In the genomic region with DNA sequence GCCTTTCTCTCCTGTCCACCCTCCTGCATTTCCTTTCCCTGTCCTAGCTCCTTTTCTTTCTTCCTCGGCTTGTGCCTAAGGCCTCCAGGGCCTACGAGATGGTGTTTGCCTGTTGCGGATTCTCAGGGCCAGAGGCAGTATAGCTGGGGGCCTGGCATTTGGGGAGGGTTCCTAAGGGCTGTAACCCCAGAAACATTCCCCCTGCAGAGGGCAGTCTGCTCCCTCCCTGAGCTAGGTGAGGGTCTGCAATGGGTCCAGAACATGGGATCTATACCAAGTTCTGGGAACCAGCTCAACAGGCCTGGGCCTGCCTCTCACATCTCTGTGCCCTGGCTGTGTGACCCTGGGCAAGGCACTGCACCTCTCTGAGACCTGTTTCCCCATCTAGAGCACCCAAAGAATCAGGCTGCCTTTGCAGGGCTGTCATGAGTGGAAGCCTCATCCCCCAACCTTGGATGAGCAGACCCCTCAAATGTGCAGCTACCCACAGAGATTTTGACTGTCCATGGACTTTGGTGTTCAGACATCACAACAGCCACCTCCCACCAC, we compare ENCODE assay signal across 25 cellular contexts.
DNase-seq lines count a peak whose midpoint lies in the region; ATAC-seq and TF ChIP-seq lines count a peak whose summit lies in the region.
"Had no signal": no experiment of that assay in that cellular context is flagged by ENCODE, and none has a peak within 500 bp of the region (broad histone marks: within the 10 kb centered on the region; RNA-seq: fewer than 3 reads in every experiment).

No MANE protein-coding gene starts in this region.

- H3K9me3 ChIP-seq in right cardiac atrium (ENCODE audit: control insufficient read depth, low read length) (no peaks in the 10 kb centered on the region), WERI-Rb-1 (ENCODE audit: severe bottlenecking) (no peaks in the 10 kb centered on the region), lower lobe of right lung (no peaks in the 10 kb centered on the region), aorta (ENCODE audit: control insufficient read depth, low read length) (no peaks in the 10 kb centered on the region), gastroesophageal sphincter (no peaks in the 10 kb centered on the region), T-helper 17 cell (ENCODE audit: control insufficient read depth, low read length, poor library complexity, severe bottlenecking) (no peaks in the 10 kb centered on the region)
- H3K9me3 ChIP-seq: BLaER1 treated with 17β-estradiol and CSF1 and Interleukin-3, amounts not matched to agents 10 nM and 100 nM; Caco-2; heart left ventricle; testis; vagina had no signal

- H3K27me3 ChIP-seq in right cardiac atrium (ENCODE audit: control insufficient read depth, insufficient read depth) (no peaks in the 10 kb centered on the region), WERI-Rb-1 (ENCODE audit: insufficient read depth, low read depth, severe bottlenecking) (no peaks in the 10 kb centered on the region), lower lobe of right lung (ENCODE audit: low read depth) (no peaks in the 10 kb centered on the region), aorta (ENCODE audit: control insufficient read depth in 1 of 2, insufficient read depth in 2 of 2, low read length in 1 of 2) (no peaks in the 10 kb centered on the region), gastroesophageal sphincter (no peaks in the 10 kb centered on the region)
- H3K27me3 ChIP-seq: BLaER1 treated with 17β-estradiol and CSF1 and Interleukin-3, amounts not matched to agents 10 nM and 100 nM; heart left ventricle; testis; vagina had no signal

- H3K36me3 Mint-ChIP-seq in T-helper 17 cell (ENCODE audit: low read depth) = peaks cover 4% of the 10 kb centered on the region
- H3K36me3 Mint-ChIP-seq: activated naive CD4-positive, alpha-beta T cell treated with anti-CD3 and anti-CD28 coated beads, Interleukin-2, amount 50 U/mL, for 24 hours had no signal

- peaks cover 4% of the 10 kb centered on the region for H3K4me1 Mint-ChIP-seq in T-helper 17 cell
- H3K4me1 Mint-ChIP-seq: activated naive CD4-positive, alpha-beta T cell treated with anti-CD3 and anti-CD28 coated beads, Interleukin-2, amount 50 U/mL, for 24 hours had no signal

- TF ChIP-seq EP300 in gastroesophageal sphincter (IDR thresholded peaks at IDR 0.05) = no peak

- intact Hi-C loops in right cardiac atrium (cut with DNase I) = no loop called here
- intact Hi-C loops in Right ventricle myocardium superior (cut with DNase I) = no loop called here
- intact Hi-C loops in lower lobe of right lung (cut with DNase I) = no loop called here
- intact Hi-C loops in aorta (cut with DNase I) = no loop called here

- DNase-seq in right cardiac atrium (peak in 2 of 3 donors; percentile 1 to 28), Right ventricle myocardium superior (no peak), WERI-Rb-1 (no peak), lower lobe of right lung (peak; percentile 21), aorta (peak; percentile 15 to 28), T-helper 17 cell (no peak), MV-4-11 (lab: John Stamatoyannopoulos, UW) (no peak)
- DNase-seq: activated CD4-positive, alpha-beta T cell treated with anti-CD3 and anti-CD28 coated beads, Interleukin-2, amount 50 U/mL, for 1 hour; Caco-2; central memory CD4-positive, alpha-beta T cell; DND-41; HCEC 1CT; NCI-H446 treated with DMSO at 0.1 percent for 48 hours; stimulated activated CD4-positive, alpha-beta T cell treated with anti-CD3 and anti-CD28 coated beads, Interleukin-12 subunit alpha, Interleukin-12 subunit beta, amount 100 ng/mL, for 4 hours; stimulated activated CD4-positive, alpha-beta T cell treated with anti-CD3 and anti-CD28 coated beads, Interleukin-4, amount 100 ng/mL, for 4 hours; stimulated activated naive CD4-positive, alpha-beta T cell; T-helper 2 cell; testis had no signal

- TF ChIP-seq CTCF in WERI-Rb-1 (IDR thresholded peaks at IDR 0.05; ENCODE audit: low read depth, low read length) (peak; percentile 33; the same call in 1 of the 2 replicates), lower lobe of right lung (IDR thresholded peaks at IDR 0.05) (no peak), gastroesophageal sphincter (IDR thresholded peaks at IDR 0.05) (no peak)

- ATAC-seq in right cardiac atrium (no peak), Right ventricle myocardium superior (ENCODE audit: poor library complexity) (no peak), lower lobe of right lung (no peak), aorta (ENCODE audit: low FRiP score) (no peak), gastroesophageal sphincter (no peak), T-helper 17 cell (no peak)
- ATAC-seq: GM12878, heart left ventricle had no signal

- no peak for TF ChIP-seq POLR2A in gastroesophageal sphincter (IDR thresholded peaks at IDR 0.05)

- no peak overlapping the region for H3K4me3 Mint-ChIP-seq in T-helper 17 cell
- H3K4me3 Mint-ChIP-seq: activated naive CD4-positive, alpha-beta T cell treated with anti-CD3 and anti-CD28 coated beads, Interleukin-2, amount 50 U/mL, for 24 hours had no signal

- H3K36me3 ChIP-seq in WERI-Rb-1 = no peaks in the 10 kb centered on the region
- no peaks in the 10 kb centered on the region for H3K36me3 ChIP-seq in lower lobe of right lung
- no peaks in the 10 kb centered on the region for H3K36me3 ChIP-seq in aorta (ENCODE audit: control insufficient read depth in 1 of 2, insufficient read depth in 2 of 2, low read length in 1 of 2)
- no peaks in the 10 kb centered on the region for H3K36me3 ChIP-seq in gastroesophageal sphincter
- H3K36me3 ChIP-seq: BLaER1 treated with 17β-estradiol and CSF1 and Interleukin-3, amounts not matched to agents 10 nM and 100 nM; heart left ventricle; vagina had no signal

- peaks cover 14% of the 10 kb centered on the region for H3K27me3 Mint-ChIP-seq in T-helper 17 cell

- WGBS in right cardiac atrium = 93% methylated on average over 3 of the region's 3 CpGs
- WGBS in aorta, 2 donors = 95 to 100% methylated on average over 3 of the region's 3 CpGs
- WGBS in gastroesophageal sphincter (ENCODE audit: low coverage in 1 of 2), 2 donors = 100% methylated on average over 1 to 2 of the region's 3 CpGs

- no peak overlapping the region for H3K27ac Mint-ChIP-seq in T-helper 17 cell
- H3K27ac Mint-ChIP-seq: activated naive CD4-positive, alpha-beta T cell treated with anti-CD3 and anti-CD28 coated beads, Interleukin-2, amount 50 U/mL, for 24 hours had no signal

- H3K4me3 ChIP-seq in right cardiac atrium (ENCODE audit: low read length) (no peak overlapping the region), WERI-Rb-1 (ENCODE audit: low read depth, low read length) (no peak overlapping the region), lower lobe of right lung (no peak overlapping the region), aorta (ENCODE audit: low read length in 2 of 2) (no peak overlapping the region), gastroesophageal sphincter (no peak overlapping the region)
- H3K4me3 ChIP-seq: BLaER1 treated with 17β-estradiol and CSF1 and Interleukin-3, amounts not matched to agents 10 nM and 100 nM; GM12878; heart left ventricle; testis; vagina had no signal

- H3K4me1 ChIP-seq in right cardiac atrium (ENCODE audit: control insufficient read depth, insufficient read depth, low read length) (no peaks in the 10 kb centered on the region), lower lobe of right lung (no peaks in the 10 kb centered on the region), aorta (ENCODE audit: control insufficient read depth in 1 of 2, insufficient read depth in 2 of 2, low read length in 2 of 2) (no peaks in the 10 kb centered on the region), gastroesophageal sphincter (peaks cover 0 to 18% (median 8%) of the 10 kb centered on the region in 3 donors)
- H3K4me1 ChIP-seq: Caco-2, vagina had no signal

- no peak overlapping the region for H3K27ac ChIP-seq in right cardiac atrium (ENCODE audit: low read length)
- H3K27ac ChIP-seq in WERI-Rb-1 = no peak overlapping the region
- no peak overlapping the region for H3K27ac ChIP-seq in lower lobe of right lung
- no peak overlapping the region for H3K27ac ChIP-seq in aorta (ENCODE audit: low read depth in 1 of 2, low read length in 2 of 2)
- H3K27ac ChIP-seq in gastroesophageal sphincter = no peak overlapping the region
- H3K27ac ChIP-seq: BLaER1 treated with 17β-estradiol and CSF1 and Interleukin-3, amounts not matched to agents 10 nM and 100 nM; heart left ventricle; testis; vagina; VCaP had no signal

Comparison
In these comparisons a context has a peak if more than half of its experiments do, and no peak if none do; other contexts are left out.
1. DNase-seq: peak in right cardiac atrium (2 of 3), lower lobe of right lung (single experiment) and aorta (2 of 2); none in Right ventricle myocardium superior (single experiment), WERI-Rb-1 (single experiment), T-helper 17 cell (0 of 3) and MV-4-11 (single experiment).